ENCODE assay signal across 26 cellular contexts in the genomic region with DNA sequence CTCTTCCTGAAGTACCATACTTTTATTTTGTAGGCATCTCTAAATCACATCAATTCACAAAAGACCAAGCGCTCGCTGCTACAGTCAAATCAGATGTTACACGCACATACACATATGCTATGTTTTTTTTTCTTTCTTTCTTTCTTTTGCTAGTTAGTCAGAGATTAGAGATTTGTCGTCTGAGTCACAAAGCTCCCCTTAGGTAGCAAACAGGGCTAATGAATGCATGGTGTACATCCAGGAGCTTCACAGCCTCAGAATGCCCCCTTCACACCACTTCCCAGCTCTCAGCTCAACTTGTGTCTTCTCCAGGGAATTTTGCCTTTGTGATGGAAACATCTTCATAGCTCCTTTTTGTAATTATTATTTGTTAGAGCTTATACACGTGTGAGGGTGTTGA.
DNase-seq lines count a peak whose midpoint lies in the region; ATAC-seq, FAIRE-seq and TF ChIP-seq lines count a peak whose summit lies in the region.
"Had no signal": no experiment of that assay in that cellular context is flagged by ENCODE, and none has a peak within 500 bp of the region (broad histone marks: within the 10 kb centered on the region; RNA-seq: fewer than 3 reads in every experiment).

No MANE protein-coding gene starts in this region.

- H3K27me3 ChIP-seq in astrocyte (ENCODE audit: insufficient read depth, low read length) (no peaks in the 10 kb centered on the region), small intestine (ENCODE audit: control insufficient read depth in 2 of 2, insufficient read depth in 2 of 2, low read length in 2 of 2) (no peaks in the 10 kb centered on the region)
- H3K27me3 ChIP-seq: BLaER1 treated with 17β-estradiol and CSF1 and Interleukin-3, amounts not matched to agents 10 nM and 100 nM had no signal

- in situ Hi-C loops in astrocyte of the spinal cord (cut with HindIII; ENCODE audit: low sequenced_read_pairs), result no loop called here

- H3K4me2 ChIP-seq in astrocyte (ENCODE audit: low read length), result peak overlapping the region; percentile 39
- H3K4me2 ChIP-seq: A549; BLaER1 treated with 17β-estradiol and CSF1 and Interleukin-3, amounts not matched to agents 10 nM and 100 nM had no signal

- H3K4me1 Mint-ChIP-seq in astrocyte (ENCODE audit: low read depth, unreplicated experiment), result no peaks in the 10 kb centered on the region
- H3K4me1 Mint-ChIP-seq in chondrocyte (ENCODE audit: low read depth), result peaks cover 8% of the 10 kb centered on the region
- H3K4me1 Mint-ChIP-seq: B cell had no signal

- WGBS in small intestine, 3 donors, result 74 to 78% (median 77%) methylated on average over 5 of the region's 5 CpGs

- DNase-seq in GM03348 (ENCODE audit: low spot score) (peak; percentile 10), astrocyte (ENCODE audit: low read depth) (peak; percentile 49), astrocyte of the spinal cord (ENCODE audit: low read depth, low spot score) (peak; percentile 1), retinal pigment epithelial cell (ENCODE audit: low read depth) (peak; percentile 46), chondrocyte (ENCODE audit: low spot score) (no peak), SKM-1 treated with dmso at 0.1 percent for 144 hours (lab: John Stamatoyannopoulos, UW; ENCODE audit: unreplicated experiment) (no peak), small intestine (no peak)
- DNase-seq: 8988T; AML-193; Caco-2; Calu3; CD4-positive, alpha-beta T cell; CD8-positive, alpha-beta T cell; DMS79 treated with DMSO at 0.1 percent for 48 hours; GF-D8 had no signal

- no peak overlapping the region for H3K4me3 ChIP-seq in astrocyte (ENCODE audit: insufficient read depth, low read depth, low read length)
- no peak overlapping the region for H3K4me3 ChIP-seq in astrocyte of the spinal cord (ENCODE audit: low read depth, low read length)
- H3K4me3 ChIP-seq in retinal pigment epithelial cell (ENCODE audit: low read length), result no peak overlapping the region
- no peak overlapping the region for H3K4me3 ChIP-seq in small intestine (ENCODE audit: low read depth in 1 of 2, low read length in 2 of 2)
- H3K4me3 ChIP-seq: A549; BLaER1 treated with 17β-estradiol and CSF1 and Interleukin-3, amounts not matched to agents 10 nM and 100 nM; GM12878 had no signal

- H3K36me3 Mint-ChIP-seq in astrocyte (ENCODE audit: low read depth, unreplicated experiment), result no peaks in the 10 kb centered on the region
- no peaks in the 10 kb centered on the region for H3K36me3 Mint-ChIP-seq in chondrocyte (ENCODE audit: low read depth)
- H3K36me3 Mint-ChIP-seq: CD8-positive, alpha-beta T cell had no signal

- H4K20me1 ChIP-seq in astrocyte (ENCODE audit: insufficient read depth, low read length), result no peaks in the 10 kb centered on the region
- H4K20me1 ChIP-seq: BLaER1 treated with 17β-estradiol and CSF1 and Interleukin-3, amounts not matched to agents 10 nM and 100 nM had no signal

- no peak for TF ChIP-seq CTCF in astrocyte (IDR thresholded peaks at IDR 0.05; ENCODE audit: insufficient read depth, low read depth, low read length)
- TF ChIP-seq CTCF in astrocyte of the spinal cord (IDR thresholded peaks at IDR 0.05; ENCODE audit: low read depth, low read length), result no peak
- no peak for TF ChIP-seq CTCF in retinal pigment epithelial cell (conservative IDR thresholded peaks at IDR 0.05; ENCODE audit: low read depth, low read length)
- no peak for TF ChIP-seq CTCF in chondrocyte (IDR thresholded peaks at IDR 0.05)

- peaks cover 8% of the 10 kb centered on the region for H3K9me3 Mint-ChIP-seq in astrocyte (ENCODE audit: unreplicated experiment)
- no peaks in the 10 kb centered on the region for H3K9me3 Mint-ChIP-seq in chondrocyte (ENCODE audit: low read depth)

- ATAC-seq in GM21825 (IDR thresholded peaks at IDR 0.05; ENCODE audit: unreplicated experiment), result no peak
- ATAC-seq: A549; CD8-positive, alpha-beta T cell; GM12878 had no signal

- no peak overlapping the region for H3K4me3 Mint-ChIP-seq in astrocyte (ENCODE audit: unreplicated experiment)
- H3K4me3 Mint-ChIP-seq in chondrocyte (ENCODE audit: unreplicated experiment), result no peak overlapping the region
- H3K4me3 Mint-ChIP-seq: B cell; CD4-positive, alpha-beta T cell; CD8-positive, alpha-beta T cell had no signal

- peak overlapping the region; percentile 10 for H2AFZ ChIP-seq in astrocyte (ENCODE audit: low read depth, low read length)

- H3K9me3 ChIP-seq in astrocyte (ENCODE audit: insufficient read depth, low read depth, low read length) (peaks cover 6% of the 10 kb centered on the region), small intestine (ENCODE audit: control insufficient read depth, low read depth) (no peaks in the 10 kb centered on the region)
- H3K9me3 ChIP-seq: A549, Caco-2 had no signal

- H3K27ac Mint-ChIP-seq in astrocyte (ENCODE audit: unreplicated experiment) (no peak overlapping the region), chondrocyte (ENCODE audit: unreplicated experiment) (no peak overlapping the region)
- H3K27ac Mint-ChIP-seq: B cell; CD4-positive, alpha-beta T cell; CD8-positive, alpha-beta T cell had no signal

- H3K27me3 Mint-ChIP-seq in astrocyte (ENCODE audit: low read depth, unreplicated experiment) (no peaks in the 10 kb centered on the region), chondrocyte (ENCODE audit: low read depth) (peaks cover 1% of the 10 kb centered on the region)
- H3K27me3 Mint-ChIP-seq: B cell; CD4-positive, alpha-beta T cell had no signal

- H3K36me3 ChIP-seq in astrocyte (ENCODE audit: insufficient read depth, low read length) (no peaks in the 10 kb centered on the region), small intestine (ENCODE audit: control insufficient read depth in 2 of 2, insufficient read depth in 2 of 2, low read length in 2 of 2) (no peaks in the 10 kb centered on the region)
- H3K36me3 ChIP-seq: BLaER1 treated with 17β-estradiol and CSF1 and Interleukin-3, amounts not matched to agents 10 nM and 100 nM had no signal

- FAIRE-seq in astrocyte (lab: Jason Lieb, UNC), result no peak
- no peak for FAIRE-seq in small intestine (lab: Jason Lieb, UNC)
- FAIRE-seq: A549, D721Med, G401.6, GM12878, GM12892, GM18507, GM19239 had no signal

- peaks cover 5% of the 10 kb centered on the region for H3K4me1 ChIP-seq in astrocyte (ENCODE audit: insufficient read depth, low read length)
- H3K4me1 ChIP-seq in small intestine (ENCODE audit: control insufficient read depth in 2 of 2, insufficient read depth in 1 of 2, low read depth in 1 of 2, low read length in 1 of 2), result no peaks in the 10 kb centered on the region
- H3K4me1 ChIP-seq: A549; BLaER1 treated with 17β-estradiol and CSF1 and Interleukin-3, amounts not matched to agents 10 nM and 100 nM; Caco-2 had no signal

- H3K27ac ChIP-seq in astrocyte (ENCODE audit: low read depth, low read length) (no peak overlapping the region), small intestine (ENCODE audit: low read depth in 1 of 2, low read length in 1 of 2) (no peak overlapping the region)
- H3K27ac ChIP-seq: A549; BLaER1 treated with 17β-estradiol and CSF1 and Interleukin-3, amounts not matched to agents 10 nM and 100 nM; C4-2B had no signal

- no peaks in the 10 kb centered on the region for H3K79me2 ChIP-seq in astrocyte (ENCODE audit: insufficient read depth, low read length)

- no peak overlapping the region for H3K9ac ChIP-seq in astrocyte (ENCODE audit: low read length)
- H3K9ac ChIP-seq: BLaER1 treated with 17β-estradiol and CSF1 and Interleukin-3, amounts not matched to agents 10 nM and 100 nM had no signal

Comparison
In these comparisons a context has a peak if more than half of its experiments do, and no peak if none do; other contexts are left out.
1. DNase-seq: peak in GM03348 (single experiment), astrocyte (single experiment), astrocyte of the spinal cord (single experiment) and retinal pigment epithelial cell (single experiment); none in chondrocyte (single experiment), SKM-1 treated with dmso at 0.1 percent for 144 hours (single experiment) and small intestine (single experiment).